15 cellular contexts compared by ENCODE assay signal in genomic region chr3:44983413-44984040, GRCh38. TPM values are rescaled to one million over a fixed set of nuclear protein-coding genes. Genes with fewer than 3 reads are reported as not detected.
DNase-seq lines count a peak whose midpoint lies in the region; ATAC-seq and TF ChIP-seq lines count a peak whose summit lies in the region.
"Had no signal": no experiment of that assay in that cellular context is flagged by ENCODE, and none has a peak within 500 bp of the region (broad histone marks: within the 10 kb centered on the region; RNA-seq: fewer than 3 reads in every experiment).

No MANE protein-coding gene starts in this region.

- BruUV-seq in mammary epithelial cell (replicated peaks; lab: Mats Ljungman, UMichigan) = no TSS peak

- dilution Hi-C loops in mammary epithelial cell (cut with HindIII; ENCODE audit: low sequenced_read_pairs) = no loop called here

- H3K4me1 ChIP-seq in mammary epithelial cell (ENCODE audit: insufficient read depth, low read length) = peaks cover 64% of the 10 kb centered on the region
- H3K4me1 ChIP-seq in left lung = peaks cover 8 to 51% of the 10 kb centered on the region in 2 donors
- H3K4me1 ChIP-seq in thyroid gland = peaks cover 43 to 91% of the 10 kb centered on the region in 2 donors
- H3K4me1 ChIP-seq: A549 had no signal

- no peak for DNase-seq in activated T-cell treated with anti-CD3 and anti-CD28 coated beads, Interleukin-2, amount 50 U/mL, for 24 hours
- DNase-seq in activated T-cell treated with anti-CD3 and anti-CD28 coated beads, Interleukin-2, amount 50 U/mL, for 48 hours = no peak
- peak; percentile 86 for DNase-seq in mammary epithelial cell
- no peak for DNase-seq in left lung
- DNase-seq in thyroid gland = peak; percentile 34 to 68
- DNase-seq in NCI-H2196 (lab: John Stamatoyannopoulos, UW; ENCODE audit: unreplicated experiment) = no peak
- DNase-seq: activated B cell treated with CpG ODN at 0.5 μM for 24 hours, aorta, endodermal cell, NCI-H1092 treated with DMSO at 0.1 percent for 48 hours, SHP77 had no signal

- H3K36me3 ChIP-seq in mammary epithelial cell (ENCODE audit: insufficient read depth, low read length) (peaks cover 3% of the 10 kb centered on the region), left lung (no peaks in the 10 kb centered on the region), thyroid gland (no peaks in the 10 kb centered on the region)
- H3K36me3 ChIP-seq: upper lobe of left lung had no signal

- H3K27ac Mint-ChIP-seq in activated T-cell treated with anti-CD3 and anti-CD28 coated beads, Interleukin-2, amount 50 U/mL, for 24 hours = peak overlapping the region; percentile 29
- H3K27ac Mint-ChIP-seq: endodermal cell had no signal

- ATAC-seq in left lung (peak; percentile 57), HG03460 (IDR thresholded peaks at IDR 0.05; ENCODE audit: unreplicated experiment) (no peak), HG02852 (IDR thresholded peaks at IDR 0.05; ENCODE audit: unreplicated experiment) (no peak)
- ATAC-seq: A549 had no signal

- H3K4me3 ChIP-seq in mammary epithelial cell (replicated peaks in 1 of 3; ENCODE audit: insufficient read depth in 1 of 3, low read depth in 2 of 3, low read length in 3 of 3) (no peak overlapping the region), left lung (no peak overlapping the region), thyroid gland (replicated peaks in 1 of 3) (no peak overlapping the region)
- H3K4me3 ChIP-seq: A549, upper lobe of left lung had no signal

- peaks cover 78% of the 10 kb centered on the region for H3K4me1 Mint-ChIP-seq in activated T-cell treated with anti-CD3 and anti-CD28 coated beads, Interleukin-2, amount 50 U/mL, for 24 hours (ENCODE audit: low read depth)

- 0% methylated on average over 1 of the region's 1 CpG for WGBS in mammary epithelial cell (ENCODE audit: low coverage, missing lambda C conversion rate)
- 19 to 43% methylated on average over 1 of the region's 1 CpG for WGBS in thyroid gland, 2 donors

- H3K27me3 ChIP-seq in mammary epithelial cell (ENCODE audit: insufficient read depth, low read length) (no peaks in the 10 kb centered on the region), left lung (no peaks in the 10 kb centered on the region), thyroid gland (no peaks in the 10 kb centered on the region)
- H3K27me3 ChIP-seq: upper lobe of left lung had no signal

- H3K9me3 Mint-ChIP-seq in activated T-cell treated with anti-CD3 and anti-CD28 coated beads, Interleukin-2, amount 50 U/mL, for 24 hours = no peaks in the 10 kb centered on the region
- H3K9me3 Mint-ChIP-seq: activated B cell treated with CpG ODN at 0.5 μM for 24 hours had no signal

- peak overlapping the region; percentile 35 for H3K9ac ChIP-seq in mammary epithelial cell (ENCODE audit: insufficient read depth, low read length)

- no peak overlapping the region for H3K4me3 Mint-ChIP-seq in activated T-cell treated with anti-CD3 and anti-CD28 coated beads, Interleukin-2, amount 50 U/mL, for 24 hours
- H3K4me3 Mint-ChIP-seq: activated B cell treated with CpG ODN at 0.5 μM for 24 hours, endodermal cell had no signal

- H3K27ac ChIP-seq in mammary epithelial cell (ENCODE audit: insufficient read depth, low read depth, low read length) (peak overlapping the region; percentile 78), left lung (peak overlapping the region; percentile 19 to 21), thyroid gland (peak overlapping the region; percentile 77 to 88 (median 83))
- H3K27ac ChIP-seq: A549, upper lobe of left lung had no signal

- H3K9me3 ChIP-seq in mammary epithelial cell (replicated peaks; ENCODE audit: insufficient read depth, low read length) (no peaks in the 10 kb centered on the region), left lung (no peaks in the 10 kb centered on the region), thyroid gland (no peaks in the 10 kb centered on the region)
- H3K9me3 ChIP-seq: A549, upper lobe of left lung had no signal

- in situ Hi-C loops in mammary epithelial cell (cut with MboI; ENCODE audit: low sequenced_read_pairs in 2 of 2) = no loop called here

- H3K79me2 ChIP-seq in mammary epithelial cell (ENCODE audit: insufficient read depth, low read length) = peaks cover 97% of the 10 kb centered on the region

- no peaks in the 10 kb centered on the region for H3K27me3 Mint-ChIP-seq in activated T-cell treated with anti-CD3 and anti-CD28 coated beads, Interleukin-2, amount 50 U/mL, for 24 hours
- H3K27me3 Mint-ChIP-seq: activated B cell treated with CpG ODN at 0.5 μM for 24 hours had no signal

- peaks cover 69% of the 10 kb centered on the region for H3K36me3 Mint-ChIP-seq in activated T-cell treated with anti-CD3 and anti-CD28 coated beads, Interleukin-2, amount 50 U/mL, for 24 hours (ENCODE audit: low read depth)

- CTCF ChIA-PET in mammary epithelial cell (lab: Charles Lee; ENCODE audit: low non-redundant PET) = no interaction called here

- intact Hi-C loops in mammary epithelial cell (cut with micrococcal nuclease) = no loop called here
- intact Hi-C loops in left lung (cut with DNase I) = no loop called here
- intact Hi-C loops in thyroid gland (cut with DNase I) = loop anchor here (10.0 kb wide), 1 partner anchor 49 kb away; no protein-coding TSS in a partner anchor

- H4K20me1 ChIP-seq in mammary epithelial cell (ENCODE audit: insufficient read depth, low read length) = no peaks in the 10 kb centered on the region

- TF ChIP-seq CTCF in mammary epithelial cell (conservative IDR thresholded peaks at IDR 0.05 in 1 of 2, IDR thresholded peaks at IDR 0.05 in 1 of 2; ENCODE audit: extremely low read depth in 1 of 2, insufficient read depth in 1 of 2, low read depth in 1 of 2, low read length in 2 of 2) = no peak
- TF ChIP-seq CTCF in left lung (IDR thresholded peaks at IDR 0.05) = no peak
- no peak for TF ChIP-seq CTCF in thyroid gland (IDR thresholded peaks at IDR 0.05)

- peak overlapping the region; percentile 74 for H3K4me2 ChIP-seq in mammary epithelial cell (ENCODE audit: insufficient read depth, low read depth, low read length)
- H3K4me2 ChIP-seq: A549 had no signal

- no peak for TF ChIP-seq POLR2A in thyroid gland (IDR thresholded peaks at IDR 0.05)

- H2AFZ ChIP-seq in mammary epithelial cell (ENCODE audit: low read depth, low read length) = no peak overlapping the region

RNA-seq across cellular contexts. Expression of gene EXOSC7, which starts 7.5 kb away (rescaled TPM):
- 10 to 100 TPM; 34.5 to 59.8 TPM for total RNA-seq in mammary epithelial cell
- polyA plus RNA-seq in mammary epithelial cell = 93.4 TPM
- 50.0 TPM for polyA minus RNA-seq in mammary epithelial cell
- total RNA-seq in left lung = 10 to 100 TPM; 33.2 to 34.8 TPM
- 10 to 100 TPM; 33.1 to 57.5 (median 56.3) TPM for total RNA-seq in thyroid gland

RNA-seq across cellular contexts. Expression of gene ZDHHC3, which starts 7.6 kb away (rescaled TPM):
- 100 to 1,000 TPM in 1 of 2 donors, 10 to 100 TPM in 1; 85.7 to 106 TPM for total RNA-seq in mammary epithelial cell
- polyA plus RNA-seq in mammary epithelial cell = 192 TPM
- polyA minus RNA-seq in mammary epithelial cell = 314 TPM
- 100 to 1,000 TPM in 1 of 2 donors, 10 to 100 TPM in 1; 86.8 to 129 TPM for total RNA-seq in left lung
- 10 to 100 TPM; 46.0 to 94.3 (median 76.0) TPM for total RNA-seq in thyroid gland

RNA-seq across cellular contexts. Expression of gene CLEC3B, which starts 42.6 kb away (rescaled TPM):
- total RNA-seq in mammary epithelial cell (under 1 TPM in 1 of 2 donors, not detected in 1; 0.33 TPM), left lung (100 to 1,000 TPM in 1 of 2 donors, 10 to 100 TPM in 1; 74.0 to 102 TPM), thyroid gland (10 to 100 TPM; 28.2 to 78.4 (median 32.5) TPM)
- 0.11 TPM for polyA plus RNA-seq in mammary epithelial cell
- not detected for polyA minus RNA-seq in mammary epithelial cell
- total RNA-seq: activated B cell treated with CpG ODN at 0.5 μM for 24 hours, endodermal cell had no signal
- polyA plus RNA-seq: A549 had no signal

Comparison
In these comparisons a context has a peak if more than half of its experiments do, and no peak if none do; other contexts are left out.
1. DNase-seq: peak in mammary epithelial cell (single experiment) and thyroid gland (2 of 2); none in activated T-cell treated with anti-CD3 and anti-CD28 coated beads, Interleukin-2, amount 50 U/mL, for 24 hours (single experiment), activated T-cell treated with anti-CD3 and anti-CD28 coated beads, Interleukin-2, amount 50 U/mL, for 48 hours (0 of 2), left lung (0 of 2) and NCI-H2196 (single experiment).
2. H3K27ac ChIP-seq: peak in every context shown above with its lines; median percentile 83 in thyroid gland; 78 in mammary epithelial cell; 20 in left lung.
3. RNA of gene CLEC3B, which starts 42.6 kb away (total RNA-seq): 74.0 to 102 TPM in left lung and 28.2 to 78.4 TPM in thyroid gland; 0.33 TPM in mammary epithelial cell; every median in the first group is over 10 times any median in the second.